In genomic region chr2:64649013-64649484, GRCh38 we compare ENCODE assay signal across 1 cellular context.
A peak's percentile ranks its signal among the peaks of the same experiment; 100 is the strongest.
TF ChIP-seq lines count a peak whose summit lies in the region.

No MANE protein-coding gene starts in this region.

TF ChIP-seq in K562, 482 proteins besides CTCF, POLR2A, EP300 and RAD21 (continued from another document and continues in another):
- TF ChIP-seq ARID3A (IDR thresholded peaks at IDR 0.05; ENCODE audit: borderline replicate concordance, low read depth, low read length) (no peak), ZNF79 (CRISPR knock-in tag; IDR thresholded peaks at IDR 0.05; ENCODE audit: low read depth) (no peak), FOXJ3 (CRISPR knock-in tag; IDR thresholded peaks at IDR 0.05) (no peak), POLR2H (tag; IDR thresholded peaks at IDR 0.05; ENCODE audit: low read depth) (0 out of 2 replicates have a peak, but pooled peaks have one; percentile 8), AFF4 (CRISPR knock-in tag; IDR thresholded peaks at IDR 0.05) (no peak), MBD1 (CRISPR knock-in tag; IDR thresholded peaks at IDR 0.05) (no peak), THAP7 (CRISPR knock-in tag; IDR thresholded peaks at IDR 0.05) (no peak), IRF9 (tag; IDR thresholded peaks at IDR 0.05) (no peak), IRF2 (CRISPR knock-in tag; IDR thresholded peaks at IDR 0.05) (no peak), SMAD2 (IDR thresholded peaks at IDR 0.05; ENCODE audit: low read depth, low read length) (no peak), PPARD (CRISPR knock-in tag; IDR thresholded peaks at IDR 0.05) (no peak), ZKSCAN1 (IDR thresholded peaks at IDR 0.05; ENCODE audit: low read depth, low read length) (0 out of 2 replicates have a peak, but pooled peaks have one; percentile 25), MBD2 (IDR thresholded peaks at IDR 0.05; ENCODE audit: borderline replicate concordance, low read depth) (no peak; the same call in 1 of the 2 replicates), CREM (IDR thresholded peaks at IDR 0.05; ENCODE audit: low read depth) (0 out of 2 replicates have a peak, but pooled peaks have one; percentile 26), CC2D1A (IDR thresholded peaks at IDR 0.05) (no peak), TEAD1 (CRISPR knock-in tag; IDR thresholded peaks at IDR 0.05) (0 out of 4 replicates have a peak, but pooled peaks of 1 of the 2 experiments have one; percentile 29), FOXA3 (CRISPR knock-in tag; conservative IDR thresholded peaks at IDR 0.05 in 1 of 2, IDR thresholded peaks at IDR 0.05 in 1 of 2) (no peak), TARDBP (IDR thresholded peaks at IDR 0.05) (no peak), CBX5 (IDR thresholded peaks at IDR 0.05; ENCODE audit: borderline replicate concordance, low read depth) (no peak), TAF9B (IDR thresholded peaks at IDR 0.05; ENCODE audit: partially characterized antibody) (no peak), ZNF143 (CRISPR knock-in tag; IDR thresholded peaks at IDR 0.05) (no peak), ZBTB12 (CRISPR knock-in tag; IDR thresholded peaks at IDR 0.05) (no peak), TCF7L2 (IDR thresholded peaks at IDR 0.05; ENCODE audit: low read depth, low read length) (no peak), NFIC (IDR thresholded peaks at IDR 0.05) (peak; percentile 55), HNRNPK (IDR thresholded peaks at IDR 0.05; ENCODE audit: low read depth, low read length, poor library complexity, severe bottlenecking) (no peak), RERE (CRISPR knock-in tag; IDR thresholded peaks at IDR 0.05; ENCODE audit: borderline replicate concordance) (no peak), SMAD1 (IDR thresholded peaks at IDR 0.05; ENCODE audit: low read depth, low read length, partially characterized antibody) (no peak), NFE2L1 (tag; IDR thresholded peaks at IDR 0.05; ENCODE audit: borderline replicate concordance, low read depth) (no peak), ZNF764 (CRISPR knock-in tag; IDR thresholded peaks at IDR 0.05; ENCODE audit: low read depth) (no peak), ZNF175 (CRISPR knock-in tag; IDR thresholded peaks at IDR 0.05; ENCODE audit: low read depth) (no peak), E2F3 (CRISPR knock-in tag; IDR thresholded peaks at IDR 0.05) (no peak), TBP (optimal IDR thresholded peaks at IDR 0.05; ENCODE audit: low read depth, low read length) (no peak), SETDB1 (IDR thresholded peaks at IDR 0.05; ENCODE audit: low read length) (no peak), ELF2 (CRISPR knock-in tag; IDR thresholded peaks at IDR 0.05) (no peak), GABPB1 (CRISPR knock-in tag; IDR thresholded peaks at IDR 0.05) (no peak), USF2 (CRISPR knock-in tag; IDR thresholded peaks at IDR 0.05) (no peak), CREB3 (tag; conservative IDR thresholded peaks at IDR 0.05; ENCODE audit: low read depth) (peak; percentile 46; the same call in 1 of the 2 replicates), DPF2 (IDR thresholded peaks at IDR 0.05) (peak; percentile 93), RBM25 (IDR thresholded peaks at IDR 0.05; ENCODE audit: low read depth, low read length, severe bottlenecking) (no peak), ELF1 (tag; IDR thresholded peaks at IDR 0.05) (peak; percentile 30; the same call in 1 of the 2 replicates), IFI16 (CRISPR knock-in tag; IDR thresholded peaks at IDR 0.05) (no peak), ZNF444 (CRISPR knock-in tag; IDR thresholded peaks at IDR 0.05) (no peak), E2F8 (IDR thresholded peaks at IDR 0.05; ENCODE audit: low read depth, partially characterized antibody) (no peak), BRF1 (IDR thresholded peaks at IDR 0.05; ENCODE audit: borderline replicate concordance, extremely low read depth, insufficient read length) (no peak)
